9 cellular contexts compared by ENCODE assay signal in genomic region chr5:14417232-14417730, GRCh38.
A peak's percentile ranks its signal among the peaks of the same experiment; 100 is the strongest.
DNase-seq lines count a peak whose midpoint lies in the region; ATAC-seq and TF ChIP-seq lines count a peak whose summit lies in the region.
"Had no signal": no experiment of that assay in that cellular context is flagged by ENCODE, and none has a peak within 500 bp of the region (broad histone marks: within the 10 kb centered on the region; RNA-seq: fewer than 3 reads in every experiment).

No MANE protein-coding gene starts in this region.

- POLR2A ChIA-PET in HEK293T (lab: Yijun Ruan, JAX) = no interaction called here

- 83 to 86% methylated on average over 5 of the region's 5 CpGs for WGBS in thyroid gland, 2 donors

- CTCF ChIA-PET in HEK293T (lab: Yijun Ruan, JAX) = interaction anchor here (1.2 to 1.3 kb wide), 2 partner anchors 12 to 18 kb away, joined by 3 to 4 read pairs; no protein-coding TSS in a partner anchor

- H3K4me2 ChIP-seq in BLaER1 (peak overlapping the region; percentile 57; the same call in 1 of the 2 replicates), fibroblast of lung (ENCODE audit: extremely low read depth, insufficient read depth, low read length) (peak overlapping the region; percentile 35)

- no peak for ATAC-seq in GM21825 (IDR thresholded peaks at IDR 0.05; ENCODE audit: unreplicated experiment)

- no peaks in the 10 kb centered on the region for H3K27me3 Mint-ChIP-seq in osteocyte (ENCODE audit: unreplicated experiment)

- intact Hi-C loops in thyroid gland (cut with DNase I) = no loop called here

- H3K4me3 ChIP-seq in BLaER1 = no peak overlapping the region
- no peak overlapping the region for H3K4me3 ChIP-seq in fibroblast of lung (replicated peaks in 1 of 4; ENCODE audit: control extremely low read depth in 1 of 4, insufficient read depth in 1 of 4, low read depth in 3 of 4, low read length in 4 of 4)
- no peak overlapping the region for H3K4me3 ChIP-seq in thyroid gland (replicated peaks in 1 of 3)

- no peaks in the 10 kb centered on the region for H3K27me3 ChIP-seq in BLaER1
- H3K27me3 ChIP-seq in fibroblast of lung (ENCODE audit: control insufficient read depth, insufficient read depth, low read length) = no peaks in the 10 kb centered on the region
- H3K27me3 ChIP-seq in thyroid gland = no peaks in the 10 kb centered on the region

- H3K4me1 ChIP-seq in BLaER1 = peaks cover 95% of the 10 kb centered on the region
- H3K4me1 ChIP-seq in fibroblast of lung (ENCODE audit: control insufficient read depth, extremely low read depth, insufficient read depth, low read length) = peaks cover 25% of the 10 kb centered on the region
- no peaks in the 10 kb centered on the region for H3K4me1 ChIP-seq in thyroid gland

- no peak overlapping the region for H3K9ac ChIP-seq in BLaER1
- no peak overlapping the region for H3K9ac ChIP-seq in fibroblast of lung (ENCODE audit: insufficient read depth, low read length)

- peaks cover 88% of the 10 kb centered on the region for H3K4me1 Mint-ChIP-seq in osteocyte (ENCODE audit: unreplicated experiment)

- no peak overlapping the region for H2AFZ ChIP-seq in fibroblast of lung (ENCODE audit: low read length)

- TF ChIP-seq CTCF in fibroblast of lung (conservative IDR thresholded peaks at IDR 0.05 in 1 of 2, IDR thresholded peaks at IDR 0.05 in 1 of 2; ENCODE audit: low read depth in 1 of 2, low read length in 2 of 2) (no peak), osteocyte (IDR thresholded peaks at IDR 0.05) (no peak), thyroid gland (IDR thresholded peaks at IDR 0.05) (no peak)

- DNase-seq in SK-N-DZ (ENCODE audit: low spot score) (peak; percentile 58), fibroblast of lung (ENCODE audit: low read depth in 2 of 2) (peak; percentile 39 to 76), osteocyte (ENCODE audit: extremely low spot score, unreplicated experiment) (peak; percentile 87), nucleus accumbens (lab: John Stamatoyannopoulos, UW) (no peak), HEK293T (ENCODE audit: extremely low spot score) (no peak), thyroid gland (no peak)
- DNase-seq: NK-92 treated with Interleukin-12 subunit alpha and Interleukin-12 subunit beta, amount 100 ng/mL, for 24 hours had no signal

- TF ChIP-seq POLR2A in thyroid gland (IDR thresholded peaks at IDR 0.05) = no peak

- H3K9me3 ChIP-seq in BLaER1 (no peaks in the 10 kb centered on the region), fibroblast of lung (ENCODE audit: control insufficient read depth, insufficient read depth, low read depth, low read length) (no peaks in the 10 kb centered on the region), thyroid gland (no peaks in the 10 kb centered on the region)

- peaks cover 36% of the 10 kb centered on the region; the same call in 1 of the 2 replicates for H4K20me1 ChIP-seq in BLaER1
- H4K20me1 ChIP-seq in fibroblast of lung (ENCODE audit: control insufficient read depth, extremely low read depth, insufficient read depth, low read length) = no peaks in the 10 kb centered on the region

- H3K9me3 Mint-ChIP-seq in osteocyte (ENCODE audit: unreplicated experiment) = no peaks in the 10 kb centered on the region

- H3K27ac Mint-ChIP-seq in osteocyte (ENCODE audit: unreplicated experiment) = peak overlapping the region; percentile 95

- H3K79me2 ChIP-seq in fibroblast of lung (ENCODE audit: control insufficient read depth, insufficient read depth, low read length) = peaks cover 62% of the 10 kb centered on the region

- H3K36me3 Mint-ChIP-seq in osteocyte (ENCODE audit: unreplicated experiment) = peaks cover 28% of the 10 kb centered on the region

- H3K36me3 ChIP-seq in BLaER1 (peaks cover 75% of the 10 kb centered on the region), fibroblast of lung (ENCODE audit: control insufficient read depth, insufficient read depth, low read length) (peaks cover 46% of the 10 kb centered on the region), thyroid gland (peaks cover 0 to 14% of the 10 kb centered on the region in 2 donors)

- H3K4me3 Mint-ChIP-seq in osteocyte (ENCODE audit: unreplicated experiment) = peak overlapping the region; percentile 63

- H3K27ac ChIP-seq in BLaER1 (peak overlapping the region; percentile 43; the same call in 1 of the 2 replicates), fibroblast of lung (ENCODE audit: insufficient read depth, low read length) (peak overlapping the region; percentile 66), thyroid gland (no peak overlapping the region)

TF ChIP-seq in HEK293T, 16 proteins besides CTCF, POLR2A, EP300 and RAD21:
- TF ChIP-seq TARDBP (IDR thresholded peaks at IDR 0.05) = no peak
- TF ChIP-seq L3MBTL2 (conservative IDR thresholded peaks at IDR 0.05) = no peak
- TF ChIP-seq FOXM1 (IDR thresholded peaks at IDR 0.05; ENCODE audit: borderline replicate concordance) = no peak

Comparison
In these comparisons a context has a peak if more than half of its experiments do, and no peak if none do; other contexts are left out.
1. H3K27ac ChIP-seq: peak in BLaER1 (single experiment) and fibroblast of lung (single experiment); none in thyroid gland (0 of 3).
2. DNase-seq: peak in SK-N-DZ (single experiment), fibroblast of lung (2 of 2) and osteocyte (single experiment); none in nucleus accumbens (0 of 56), HEK293T (single experiment) and thyroid gland (0 of 2).